In the genomic region with DNA sequence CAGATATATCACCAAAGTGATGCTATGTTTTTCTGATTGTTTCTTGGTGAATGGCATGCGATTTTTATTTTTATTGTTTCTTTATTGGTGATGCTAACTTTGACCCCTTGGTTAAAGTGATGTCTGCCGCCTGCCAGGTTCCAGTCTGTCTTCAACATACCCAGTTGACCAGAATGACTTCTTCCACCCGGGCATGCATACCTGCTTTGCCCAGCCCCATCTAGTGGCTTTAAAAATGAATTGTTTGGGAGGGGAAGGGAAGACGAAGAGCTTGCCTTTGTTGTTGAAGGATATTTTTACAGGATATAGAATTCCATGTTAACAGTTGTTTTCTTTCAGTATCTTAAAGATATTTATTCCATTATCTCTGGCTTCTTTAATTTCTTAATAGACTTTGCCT, we compare ENCODE assay signal across 13 cellular contexts.
A peak's percentile ranks its signal among the peaks of the same experiment; 100 is the strongest.
DNase-seq lines count a peak whose midpoint lies in the region; ATAC-seq, FAIRE-seq and TF ChIP-seq lines count a peak whose summit lies in the region.
"Had no signal": no experiment of that assay in that cellular context is flagged by ENCODE, and none has a peak within 500 bp of the region (broad histone marks: within the 10 kb centered on the region; RNA-seq: fewer than 3 reads in every experiment).

No MANE protein-coding gene starts in this region.

- DNase-seq in GM18507 (ENCODE audit: extremely low spot score, insufficient read length, low read depth) (no peak), Karpas-422 (peak; percentile 46), WTC11 (ENCODE audit: low spot score) (no peak), left lobe of liver (ENCODE audit: low spot score) (no peak), vagina (ENCODE audit: extremely low spot score in 2 of 2) (no peak), NCI-H524 treated with DMSO at 0.1 percent for 48 hours (lab: John Stamatoyannopoulos, UW) (no peak)
- DNase-seq: activated CD4-positive, CD25-positive, alpha-beta regulatory T cell; CD8-positive, alpha-beta T cell; NCI-H1105 treated with DMSO at 0.1 percent for 48 hours had no signal

- H3K27me3 Mint-ChIP-seq in WTC11 (ENCODE audit: low read depth): no peaks in the 10 kb centered on the region
- H3K27me3 Mint-ChIP-seq: memory B cell had no signal

- H3K36me3 ChIP-seq in Karpas-422 (ENCODE audit: insufficient read depth, low read length) (no peaks in the 10 kb centered on the region), vagina (no peaks in the 10 kb centered on the region)

- H3K4me3 Mint-ChIP-seq in WTC11: no peak overlapping the region
- H3K4me3 Mint-ChIP-seq: CD8-positive, alpha-beta T cell; memory B cell had no signal

- POLR2A ChIA-PET in WTC11 (lab: Charles Lee): no interaction called here

- H3K27me3 ChIP-seq in Karpas-422 (ENCODE audit: low read length) (no peaks in the 10 kb centered on the region), vagina (no peaks in the 10 kb centered on the region)
- H3K27me3 ChIP-seq: neutrophil had no signal

- H3K9me3 Mint-ChIP-seq in WTC11: no peaks in the 10 kb centered on the region
- H3K9me3 Mint-ChIP-seq: CD8-positive, alpha-beta T cell; memory B cell had no signal

- H3K36me3 Mint-ChIP-seq in WTC11: peaks cover 3% of the 10 kb centered on the region; the same call in 1 of the 2 replicates

- no peaks in the 10 kb centered on the region for H3K4me1 Mint-ChIP-seq in WTC11
- H3K4me1 Mint-ChIP-seq: memory B cell had no signal

- H3K9me3 ChIP-seq in Karpas-422 (ENCODE audit: low read length) (no peaks in the 10 kb centered on the region), vagina (no peaks in the 10 kb centered on the region)
- H3K9me3 ChIP-seq: neutrophil had no signal

- no peaks in the 10 kb centered on the region for H4K20me1 ChIP-seq in Karpas-422 (ENCODE audit: insufficient read depth, low read depth, low read length)

- no peak overlapping the region for H3K9ac ChIP-seq in Karpas-422 (ENCODE audit: low read length)

- FAIRE-seq in GM18507 (lab: Jason Lieb, UNC): peak; percentile 46

- TF ChIP-seq CTCF in WTC11 (IDR thresholded peaks at IDR 0.05) (no peak), vagina (IDR thresholded peaks at IDR 0.05) (no peak)

- no peaks in the 10 kb centered on the region for H3K4me1 ChIP-seq in Karpas-422 (ENCODE audit: low read length)
- no peaks in the 10 kb centered on the region for H3K4me1 ChIP-seq in vagina

- no peak overlapping the region for H3K4me3 ChIP-seq in Karpas-422 (ENCODE audit: low read length)
- H3K4me3 ChIP-seq in vagina: no peak overlapping the region

- no peak overlapping the region for H3K4me2 ChIP-seq in Karpas-422 (ENCODE audit: low read depth, low read length, poor library complexity, severe bottlenecking)

- ATAC-seq in WTC11: peak; percentile 80
- peak; percentile 57 for ATAC-seq in left lobe of liver
- no peak for ATAC-seq in GM21423 (IDR thresholded peaks at IDR 0.05; ENCODE audit: unreplicated experiment)
- no peak for ATAC-seq in HG03432 (IDR thresholded peaks at IDR 0.05; ENCODE audit: unreplicated experiment)
- ATAC-seq: CD8-positive, alpha-beta T cell had no signal

- no peak for TF ChIP-seq POLR2A in vagina (IDR thresholded peaks at IDR 0.05)

- no peak overlapping the region for H3K27ac ChIP-seq in Karpas-422 (ENCODE audit: low read length)
- H3K27ac ChIP-seq in vagina: no peak overlapping the region
- H3K27ac ChIP-seq: neutrophil had no signal

- H3K9me2 ChIP-seq in Karpas-422 (replicated peaks; ENCODE audit: insufficient read depth, low read length): no peaks in the 10 kb centered on the region

- intact Hi-C loops in vagina (cut with DNase I): no loop called here

- no peak overlapping the region for H2AFZ ChIP-seq in Karpas-422 (ENCODE audit: low read length)

- H3K79me2 ChIP-seq in Karpas-422 (ENCODE audit: low read length): 0 out of 2 replicates have a peak, but pooled peaks cover 3% of the 10 kb centered on the region

- H3K27ac Mint-ChIP-seq in WTC11: no peak overlapping the region
- H3K27ac Mint-ChIP-seq: CD8-positive, alpha-beta T cell; memory B cell had no signal

- CTCF ChIA-PET in WTC11 (lab: Charles Lee): interaction anchor here (0.6 to 1.6 kb wide), 9 partner anchors 8 to 909 kb away, joined by 3 to 13 read pairs (median 4); no protein-coding TSS in a partner anchor

TF ChIP-seq in WTC11, 78 proteins besides CTCF, POLR2A, EP300 and RAD21:
- TF ChIP-seq ZMAT4 (CRISPR knock-in tag; IDR thresholded peaks at IDR 0.05): no peak
- TF ChIP-seq CREB1 (CRISPR knock-in tag; IDR thresholded peaks at IDR 0.05): no peak

Comparison
In these comparisons a context has a peak if more than half of its experiments do, and no peak if none do; other contexts are left out.
1. ATAC-seq: peak in WTC11 (single experiment) and left lobe of liver (single experiment); none in GM21423 (single experiment) and HG03432 (single experiment).